ENCODE assay signal across 9 cellular contexts in genomic region chr6:151690303-151690702, GRCh38.
DNase-seq lines count a peak whose midpoint lies in the region; ATAC-seq and TF ChIP-seq lines count a peak whose summit lies in the region.
"Had no signal": no experiment of that assay in that cellular context is flagged by ENCODE, and none has a peak within 500 bp of the region (broad histone marks: within the 10 kb centered on the region; RNA-seq: fewer than 3 reads in every experiment).

No MANE protein-coding gene starts in this region.

- peak overlapping the region; percentile 56 for H3K27ac Mint-ChIP-seq in activated CD8-positive, alpha-beta memory T cell treated with anti-CD3 and anti-CD28 coated beads, Interleukin-2, amount 10 ng/mL, durations not matched to agents 7 days and 5 days

- no peaks in the 10 kb centered on the region for H3K4me1 ChIP-seq in hepatocyte (ENCODE audit: insufficient read depth)
- H3K4me1 ChIP-seq in tibial nerve, result peaks cover 0 to 11% (median 0%) of the 10 kb centered on the region in 4 donors

- H3K27ac ChIP-seq in VCaP (peak overlapping the region; percentile 76), hepatocyte (no peak overlapping the region), tibial nerve (peak overlapping the region; percentile 48 to 94 (median 77))

- H3K4me3 ChIP-seq in hepatocyte (no peak overlapping the region), tibial nerve (peak overlapping the region; percentile 4 to 40 (median 32))

- H3K27me3 ChIP-seq in hepatocyte (no peaks in the 10 kb centered on the region), tibial nerve (no peaks in the 10 kb centered on the region)

- TF ChIP-seq CTCF in VCaP (conservative IDR thresholded peaks at IDR 0.05) (peak; percentile 47), hepatocyte (IDR thresholded peaks at IDR 0.05; ENCODE audit: poor library complexity) (peak; percentile 17), tibial nerve (IDR thresholded peaks at IDR 0.05) (peak in 3 of 5 experiments; percentile 4 to 30 (median 20))

- H3K4me1 Mint-ChIP-seq in activated CD8-positive, alpha-beta memory T cell treated with anti-CD3 and anti-CD28 coated beads, Interleukin-2, amount 10 ng/mL, durations not matched to agents 7 days and 5 days, result peaks cover 19% of the 10 kb centered on the region

- no peak for ATAC-seq in activated CD8-positive, alpha-beta memory T cell treated with anti-CD3 and anti-CD28 coated beads, Interleukin-2, amount 10 ng/mL, durations not matched to agents 7 days and 5 days
- ATAC-seq in GM21825 (IDR thresholded peaks at IDR 0.05; ENCODE audit: unreplicated experiment), result no peak

- H3K4me3 Mint-ChIP-seq in activated CD8-positive, alpha-beta memory T cell treated with anti-CD3 and anti-CD28 coated beads, Interleukin-2, amount 10 ng/mL, durations not matched to agents 7 days and 5 days, result peak overlapping the region; percentile 52

- H2AFZ ChIP-seq in hepatocyte, result no peak overlapping the region

- no peaks in the 10 kb centered on the region for H3K36me3 ChIP-seq in hepatocyte (replicated peaks; ENCODE audit: insufficient read depth, low read depth)
- no peaks in the 10 kb centered on the region for H3K36me3 ChIP-seq in tibial nerve

- no peaks in the 10 kb centered on the region for H4K20me1 ChIP-seq in hepatocyte (ENCODE audit: insufficient read depth, poor library complexity, severe bottlenecking)

- CTCF ChIA-PET in activated CD8-positive, alpha-beta memory T cell treated with anti-CD3 and anti-CD28 coated beads, Interleukin-2, amount 10 ng/mL, durations not matched to agents 7 days and 5 days (lab: Charles Lee), result interaction anchor here (0.8 to 1.8 kb wide), 9 partner anchors 12 to 953 kb away, joined by 3 to 4 read pairs (median 3); no protein-coding TSS in a partner anchor

- H3K9me2 ChIP-seq in hepatocyte (replicated peaks; ENCODE audit: insufficient read depth), result no peaks in the 10 kb centered on the region

- H3K36me3 Mint-ChIP-seq in activated CD8-positive, alpha-beta memory T cell treated with anti-CD3 and anti-CD28 coated beads, Interleukin-2, amount 10 ng/mL, durations not matched to agents 7 days and 5 days, result no peaks in the 10 kb centered on the region

- no peaks in the 10 kb centered on the region for H3K79me2 ChIP-seq in hepatocyte

- H3K4me2 ChIP-seq in hepatocyte, result no peak overlapping the region

- DNase-seq in activated CD8-positive, alpha-beta memory T cell treated with anti-CD3 and anti-CD28 coated beads, Interleukin-2, amount 10 ng/mL, durations not matched to agents 7 days and 5 days, result no peak
- DNase-seq in activated CD8-positive, alpha-beta memory T cell treated with anti-CD3 and anti-CD28 coated beads, Interleukin-2, amount 50 U/mL, for 4 hours, result no peak
- DNase-seq in hepatocyte (ENCODE audit: low spot score), result no peak
- DNase-seq in tibial nerve (ENCODE audit: low spot score in 2 of 2), result peak in 1 of 2 donors; percentile 33
- no peak for DNase-seq in NCI-H2196 treated with DMSO at 0.1 percent for 48 hours (lab: John Stamatoyannopoulos, UW; ENCODE audit: unreplicated experiment)
- no peak for DNase-seq in NCI-H1930 (lab: John Stamatoyannopoulos, UW)
- DNase-seq: NCI-H1417 had no signal

- H3K9me3 ChIP-seq in hepatocyte (ENCODE audit: low read depth) (no peaks in the 10 kb centered on the region), tibial nerve (no peaks in the 10 kb centered on the region)

- 79% methylated on average over 4 of the region's 4 CpGs for WGBS in hepatocyte (ENCODE audit: low lambda C conversion rate, missing lambda C conversion rate)
- WGBS in tibial nerve, 2 donors, result 11 to 14% methylated on average over 4 of the region's 4 CpGs

- TF ChIP-seq EP300 in tibial nerve (IDR thresholded peaks at IDR 0.05), result peak in 1 of 2 donors; percentile 55

- H3K27me3 Mint-ChIP-seq in activated CD8-positive, alpha-beta memory T cell treated with anti-CD3 and anti-CD28 coated beads, Interleukin-2, amount 10 ng/mL, durations not matched to agents 7 days and 5 days, result peaks cover 14% of the 10 kb centered on the region

- no peaks in the 10 kb centered on the region for H3K9me3 Mint-ChIP-seq in activated CD8-positive, alpha-beta memory T cell treated with anti-CD3 and anti-CD28 coated beads, Interleukin-2, amount 10 ng/mL, durations not matched to agents 7 days and 5 days (ENCODE audit: low read depth)

- peak in 1 of 2 donors; percentile 37 for TF ChIP-seq POLR2A in tibial nerve (IDR thresholded peaks at IDR 0.05)
